ENCODE assay signal across 8 cellular contexts in the genomic region with DNA sequence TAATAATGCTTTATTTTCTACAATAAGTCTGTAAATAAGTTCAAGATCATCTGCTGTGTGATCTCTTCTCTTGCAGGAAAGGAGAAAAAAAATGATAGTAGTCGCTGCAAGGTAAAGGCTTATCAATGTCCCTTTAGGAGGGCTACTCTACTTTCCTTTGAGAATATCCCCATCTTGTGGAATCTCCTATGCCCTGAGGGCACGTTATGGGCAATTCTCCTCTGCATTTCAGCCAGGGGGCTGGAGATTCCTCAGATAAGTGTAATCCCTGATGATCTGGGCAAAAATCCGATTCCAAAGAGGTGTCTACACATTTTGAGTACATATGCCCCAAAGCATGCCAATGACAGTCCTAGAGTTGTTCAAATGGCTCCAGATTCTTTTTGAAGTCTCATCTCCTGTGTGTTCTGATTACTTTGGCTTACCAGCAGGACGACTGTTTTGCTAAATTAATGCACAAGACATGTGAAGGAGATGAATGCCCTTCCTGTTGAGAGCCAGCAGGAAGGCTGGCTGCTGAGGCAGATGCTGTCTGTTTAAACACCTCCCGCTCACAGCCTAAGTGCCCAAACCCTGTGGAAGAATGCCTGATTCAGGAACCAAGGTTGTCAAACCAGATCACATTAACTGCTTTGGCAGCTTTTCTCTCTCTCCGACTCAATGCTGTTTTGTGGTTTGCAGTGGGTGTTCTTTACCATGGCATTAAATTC.
A peak's percentile ranks its signal among the peaks of the same experiment; 100 is the strongest.
DNase-seq lines count a peak whose midpoint lies in the region; ATAC-seq, FAIRE-seq and TF ChIP-seq lines count a peak whose summit lies in the region.

No MANE protein-coding gene starts in this region.

- CTCF ChIA-PET in A549 (lab: Yijun Ruan, JAX) = interaction anchor here (0.9 to 2.2 kb wide), 11 partner anchors 10 to 602 kb away, joined by 3 to 9 read pairs (median 5); a partner anchor contains a TSS

- no peak for TF ChIP-seq POLR2A in A549 (IDR thresholded peaks at IDR 0.05; ENCODE audit: low read length)

- peak overlapping the region; percentile 80 for H2AFZ ChIP-seq in fibroblast of lung (ENCODE audit: low read length)
- H2AFZ ChIP-seq in smooth muscle cell (ENCODE audit: low read depth) = peak overlapping the region; percentile 2

- H4K20me1 ChIP-seq in fibroblast of lung (ENCODE audit: control insufficient read depth, extremely low read depth, insufficient read depth, low read length) (no peaks in the 10 kb centered on the region), smooth muscle cell (ENCODE audit: low read depth) (no peaks in the 10 kb centered on the region)

- TF ChIP-seq RAD21 in A549 (conservative IDR thresholded peaks at IDR 0.05 in 1 of 2, IDR thresholded peaks at IDR 0.05 in 1 of 2) = peak; percentile 81 to 85

- H3K9ac ChIP-seq in fibroblast of lung (ENCODE audit: insufficient read depth, low read length) = no peak overlapping the region
- no peak overlapping the region for H3K9ac ChIP-seq in smooth muscle cell (ENCODE audit: low read depth)

- H3K4me1 ChIP-seq in A549 = peaks cover 13% of the 10 kb centered on the region; the same call in 2 of the 3 replicates
- H3K4me1 ChIP-seq in fibroblast of lung (ENCODE audit: control insufficient read depth, extremely low read depth, insufficient read depth, low read length) = no peaks in the 10 kb centered on the region
- H3K4me1 ChIP-seq in smooth muscle cell (ENCODE audit: low read depth) = peaks cover 25% of the 10 kb centered on the region

- no peaks in the 10 kb centered on the region for H3K9me3 ChIP-seq in A549
- H3K9me3 ChIP-seq in fibroblast of lung (ENCODE audit: control insufficient read depth, insufficient read depth, low read depth, low read length) = no peaks in the 10 kb centered on the region
- no peaks in the 10 kb centered on the region for H3K9me3 ChIP-seq in smooth muscle cell (replicated peaks; ENCODE audit: low read depth)

- H3K4me2 ChIP-seq in A549 (peak overlapping the region; percentile 60), fibroblast of lung (ENCODE audit: extremely low read depth, insufficient read depth, low read length) (peak overlapping the region; percentile 76), smooth muscle cell (peak overlapping the region; percentile 61)

- H3F3A ChIP-seq in smooth muscle cell (ENCODE audit: low read depth) = no peaks in the 10 kb centered on the region

- 34% methylated on average over 6 of the region's 6 CpGs for WGBS in A549 (ENCODE audit: missing lambda C conversion rate)
- WGBS in smooth muscle cell (ENCODE audit: low lambda C conversion rate) = 3% methylated on average over 6 of the region's 6 CpGs

- H3K27ac ChIP-seq in A549 (peak overlapping the region; percentile 35 to 69; a peak in 4 of 6 replicates), fibroblast of lung (ENCODE audit: insufficient read depth, low read length) (no peak overlapping the region), smooth muscle cell (ENCODE audit: low read depth) (no peak overlapping the region)

- DNase-seq in A549 (ENCODE audit: low read depth in 1 of 2, low spot score in 1 of 2) (peak; percentile 23 to 75), NCI-H69 (lab: John Stamatoyannopoulos, UW) (peak; percentile 93), fibroblast of lung (ENCODE audit: low read depth in 2 of 2) (peak; percentile 68 to 69), smooth muscle cell (lab: John Stamatoyannopoulos, UW; ENCODE audit: unreplicated experiment) (no peak), T-helper 1 cell (no peak)
- DNase-seq in activated effector memory CD4-positive, alpha-beta T cell treated with anti-CD3 and anti-CD28 coated beads, Interleukin-2, amount 50 U/mL, for 16 hours = no peak

- TF ChIP-seq CTCF in A549 (IDR thresholded peaks at IDR 0.05) (peak; percentile 62), fibroblast of lung (conservative IDR thresholded peaks at IDR 0.05 in 1 of 2, IDR thresholded peaks at IDR 0.05 in 1 of 2; ENCODE audit: low read depth in 1 of 2, low read length in 2 of 2) (peak; percentile 66 to 69), smooth muscle cell (IDR thresholded peaks at IDR 0.05; ENCODE audit: borderline replicate concordance, insufficient read depth, poor library complexity, severe bottlenecking) (peak; percentile 56)

- FAIRE-seq in A549 (lab: Jason Lieb, UNC) = no peak

- no peaks in the 10 kb centered on the region for H3K79me2 ChIP-seq in fibroblast of lung (ENCODE audit: control insufficient read depth, insufficient read depth, low read length)
- no peaks in the 10 kb centered on the region for H3K79me2 ChIP-seq in smooth muscle cell (ENCODE audit: low read depth)

- H3K4me3 ChIP-seq in A549 (no peak overlapping the region), fibroblast of lung (replicated peaks in 1 of 4; ENCODE audit: control extremely low read depth in 1 of 4, insufficient read depth in 1 of 4, low read depth in 3 of 4, low read length in 4 of 4) (no peak overlapping the region), smooth muscle cell (no peak overlapping the region)

- peak; percentile 84 to 97 for ATAC-seq in A549
- ATAC-seq in GM21381 (IDR thresholded peaks at IDR 0.05; ENCODE audit: unreplicated experiment) = peak; percentile 57
- no peak for ATAC-seq in GM19452 (IDR thresholded peaks at IDR 0.05; ENCODE audit: unreplicated experiment)

- H3K27me3 ChIP-seq in fibroblast of lung (ENCODE audit: control insufficient read depth, insufficient read depth, low read length) (no peaks in the 10 kb centered on the region), smooth muscle cell (ENCODE audit: low read depth) (no peaks in the 10 kb centered on the region)

- no peak for TF ChIP-seq EP300 in A549 (IDR thresholded peaks at IDR 0.05)

- no peaks in the 10 kb centered on the region for H3K36me3 ChIP-seq in fibroblast of lung (ENCODE audit: control insufficient read depth, insufficient read depth, low read length)
- H3K36me3 ChIP-seq in smooth muscle cell (ENCODE audit: low read depth) = no peaks in the 10 kb centered on the region

- POLR2A ChIA-PET in A549 (lab: Yijun Ruan, JAX) = no interaction called here

TF ChIP-seq in A549, 52 proteins besides CTCF, POLR2A, EP300 and RAD21:
- TF ChIP-seq NFE2L2 (conservative IDR thresholded peaks at IDR 0.05; ENCODE audit: low read length) (no peak), CBX2 (IDR thresholded peaks at IDR 0.05; ENCODE audit: borderline replicate concordance, low read depth) (no peak), TFCP2L1 (CRISPR knock-in tag; IDR thresholded peaks at IDR 0.05) (no peak), SMC3 (IDR thresholded peaks at IDR 0.05) (peak; percentile 76)
TF ChIP-seq in A549: peak in this region for 1.

Comparison
In these comparisons a context has a peak if more than half of its experiments do, and no peak if none do; other contexts are left out.
1. DNase-seq: peak in A549 (2 of 2), NCI-H69 (single experiment) and fibroblast of lung (2 of 2); none in smooth muscle cell (single experiment), T-helper 1 cell (0 of 5) and activated effector memory CD4-positive, alpha-beta T cell treated with anti-CD3 and anti-CD28 coated beads, Interleukin-2, amount 50 U/mL, for 16 hours (single experiment).
2. H3K27ac ChIP-seq: peak in A549 (2 of 2); none in fibroblast of lung (single experiment) and smooth muscle cell (single experiment).
3. Peak in every context shown above with its lines, with median percentiles within 50 percentile points of each other: H3K4me2 ChIP-seq and CTCF ChIP-seq.